ENCODE assay signal across 35 cellular contexts in the genomic region with DNA sequence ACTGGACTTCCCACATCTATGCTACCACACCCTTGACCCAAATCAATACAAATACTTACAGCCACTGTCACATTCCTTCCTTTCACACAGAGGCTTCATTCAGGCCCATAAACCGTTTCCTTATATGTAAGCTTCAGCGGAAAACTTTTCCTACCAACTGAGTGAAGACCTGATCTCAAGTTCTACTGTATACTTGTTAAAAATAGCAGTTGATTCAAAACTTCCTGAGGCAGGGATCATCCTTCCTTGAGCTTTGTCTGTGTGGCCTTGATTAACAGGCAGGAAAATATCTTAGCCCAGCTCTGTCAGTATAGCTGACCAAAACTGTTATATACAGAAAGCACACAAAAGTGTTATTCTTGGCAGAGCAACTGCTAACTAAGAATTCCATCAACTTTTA.
"Had no signal": no experiment of that assay in that cellular context is flagged by ENCODE, and none has a peak within 500 bp of the region (broad histone marks: within the 10 kb centered on the region; RNA-seq: fewer than 3 reads in every experiment).

No MANE protein-coding gene starts in this region.

- H3K4me1 ChIP-seq: Peyer's patch, SJSA1 had no signal

- H3K27ac ChIP-seq: brain microvascular endothelial cell, cardiac muscle cell, Peyer's patch, SJSA1, VCaP had no signal

- H3K4me2 ChIP-seq: SK-N-SH had no signal

- H3K4me3 ChIP-seq: cardiac muscle cell, MG63, Peyer's patch, SJSA1 had no signal

- H3K9ac ChIP-seq: SK-N-SH had no signal

- H3K27me3 ChIP-seq: brain microvascular endothelial cell, cardiac muscle cell, MG63, Peyer's patch, SJSA1 had no signal

- H3K9me3 ChIP-seq: MG63, Peyer's patch, SJSA1, SK-N-SH had no signal

- H3K36me3 ChIP-seq: brain microvascular endothelial cell, cardiac muscle cell, MG63, Peyer's patch, SJSA1 had no signal

- ATAC-seq: activated naive CD8-positive, alpha-beta T cell treated with anti-CD3 and anti-CD28 coated beads, Interleukin-2, amount 50 U/mL, for 24 hours; PC-3 had no signal

- DNase-seq: activated B cell treated with CpG ODN at 0.5 μM for 24 hours; activated CD4-positive, alpha-beta memory T cell treated with anti-CD3 and anti-CD28 coated beads for 36 hours; activated CD4-positive, alpha-beta T cell treated with anti-CD3 and anti-CD28 coated beads for 4 hours; activated CD4-positive, alpha-beta T cell treated with anti-CD3 and anti-CD28 coated beads, Interleukin-2, amount 50 U/mL, for 1 hour; activated CD4-positive, CD25-positive, alpha-beta regulatory T cell treated with anti-CD3 and anti-CD28 coated beads, Interleukin-2, amount 50 U/mL, for 72 hours; activated CD8-positive, alpha-beta memory T cell treated with anti-CD3 and anti-CD28 coated beads, Interleukin-2, amount 50 U/mL, for 4 hours; activated effector memory CD4-positive, alpha-beta T cell treated with Interleukin-2 at 50 U/mL for 16 hours; activated naive CD4-positive, alpha-beta T cell treated with anti-CD3 and anti-CD28 coated beads, Interleukin-2, amount 10 ng/mL, durations not matched to agents 7 days and 5 days; activated naive CD8-positive, alpha-beta T cell treated with anti-CD3 and anti-CD28 coated beads, Interleukin-2, amount 50 U/mL, for 24 hours; activated T-cell treated with anti-CD3 and anti-CD28 coated beads for 4 hours; activated T-cell treated with anti-CD3 and anti-CD28 coated beads, Interleukin-2, amount 50 U/mL, for 48 hours; anterior cingulate cortex; brain microvascular endothelial cell; Kasumi-1; KG1; MG63; NCI-H1048; NCI-H1105 treated with DMSO at 0.1 percent for 48 hours; NCI-H1436; NCI-H1694; NCI-H1930; NCI-H2081 treated with DMSO at 0.1 percent for 48 hours; NCI-H226; NCI-H446 treated with DMSO at 0.1 percent for 48 hours; NCI-H524 treated with DMSO at 0.1 percent for 48 hours; PC-3; Peyer's patch; RPMI8226; SHP77 treated with DMSO at 0.1 percent for 48 hours; SK-N-SH; T-helper 2 cell; T-helper 9 cell had no signal
